ENCODE assay signal across 8 cellular contexts in the genomic region with DNA sequence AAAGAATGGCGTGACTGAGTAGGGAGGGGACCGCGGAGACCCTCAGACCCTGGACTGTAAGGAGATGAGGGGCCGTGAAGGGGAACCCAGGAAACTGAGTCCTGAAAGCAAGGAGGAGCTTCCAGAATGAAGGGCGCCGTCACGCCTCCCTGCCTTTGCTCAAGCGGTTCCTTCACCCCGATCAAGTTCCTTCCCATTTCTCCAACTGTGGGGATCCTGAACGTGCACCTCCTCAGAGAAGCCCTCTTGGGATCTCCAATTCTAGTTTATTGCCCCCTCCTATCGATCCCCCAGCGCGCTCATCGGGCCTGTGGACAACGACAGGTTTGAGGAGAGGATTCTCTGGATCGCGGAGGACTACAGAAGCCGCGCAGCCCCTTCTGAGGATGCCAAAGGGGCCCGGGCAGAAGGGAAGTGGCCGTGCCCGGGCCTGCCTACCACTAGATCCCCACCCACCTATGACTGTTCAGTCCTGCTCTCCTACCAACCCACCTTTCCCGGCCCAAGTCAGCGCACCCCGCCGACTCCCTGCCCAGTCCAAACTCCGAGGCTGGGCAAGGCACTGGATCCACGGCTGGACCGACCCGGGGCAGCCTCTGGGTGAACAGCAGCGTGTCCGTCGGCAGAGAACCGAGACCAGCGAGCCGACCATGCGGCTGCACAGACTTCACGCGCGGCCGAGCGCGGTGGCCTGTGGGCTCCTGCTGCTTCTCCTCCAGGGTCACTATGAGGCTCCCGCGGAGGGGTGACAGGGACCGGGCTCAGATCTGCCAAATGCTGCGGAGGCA. TPM values are rescaled to one million over a fixed set of nuclear protein-coding genes. Genes with fewer than 3 reads are reported as not detected.
A peak's percentile ranks its signal among the peaks of the same experiment; 100 is the strongest.
DNase-seq lines count a peak whose midpoint lies in the region; ATAC-seq and TF ChIP-seq lines count a peak whose summit lies in the region.

No MANE protein-coding gene starts in this region.

- no peak overlapping the region for H3K9ac ChIP-seq in OCI-LY1 (ENCODE audit: low read length)
- H3K9ac ChIP-seq in endodermal cell (ENCODE audit: extremely low read depth, low read length, poor library complexity, severe bottlenecking): no peak overlapping the region

- H3K9me3 Mint-ChIP-seq in CD4-positive, CD25-positive, alpha-beta regulatory T cell: peaks cover 0 to 2% (median 0%) of the 10 kb centered on the region in 7 donors
- peaks cover 13% of the 10 kb centered on the region for H3K9me3 Mint-ChIP-seq in endodermal cell
- peaks cover 10% of the 10 kb centered on the region for H3K9me3 Mint-ChIP-seq in nephron progenitor cell

- no peaks in the 10 kb centered on the region for H4K20me1 ChIP-seq in OCI-LY1 (ENCODE audit: insufficient read depth, low read length)

- H3K4me2 ChIP-seq in OCI-LY1 (ENCODE audit: low read length): peak overlapping the region; percentile 13; the same call in 1 of the 2 replicates

- 62 to 78% methylated on average over 15 to 44 of the region's 47 CpGs for WGBS in endodermal cell (ENCODE audit: insufficient coverage in 1 of 2, insufficient read length in 1 of 2), 2 experiments

- peak overlapping the region; percentile 67 for H3K4me3 ChIP-seq in CD4-positive, CD25-positive, alpha-beta regulatory T cell (ENCODE audit: low read depth, low read length)
- peak overlapping the region; percentile 2 for H3K4me3 ChIP-seq in OCI-LY1 (ENCODE audit: low read depth, low read length, poor library complexity, severe bottlenecking)
- H3K4me3 ChIP-seq in endodermal cell (ENCODE audit: low read length): no peak overlapping the region

- H2AFZ ChIP-seq in OCI-LY1 (ENCODE audit: low read length): no peak overlapping the region

- H3K27me3 ChIP-seq in CD4-positive, CD25-positive, alpha-beta regulatory T cell (ENCODE audit: control insufficient read depth, insufficient read depth, low read length): peaks cover 23% of the 10 kb centered on the region
- H3K27me3 ChIP-seq in OCI-LY1 (ENCODE audit: insufficient read depth, low read length): peaks cover 5% of the 10 kb centered on the region; the same call in 1 of the 2 replicates
- H3K27me3 ChIP-seq in endodermal cell (ENCODE audit: control insufficient read depth, insufficient read depth, low read length, poor library complexity, severe bottlenecking): peaks cover 33% of the 10 kb centered on the region

- ATAC-seq in CD4-positive, CD25-positive, alpha-beta regulatory T cell (ENCODE audit: low read depth in 2 of 2): peak in 1 of 2 donors; percentile 23
- no peak for ATAC-seq in GM19455 (IDR thresholded peaks at IDR 0.05; ENCODE audit: unreplicated experiment)

- TF ChIP-seq POLR2A in erythroblast (IDR thresholded peaks at IDR 0.05; ENCODE audit: low read length): no peak

- peaks cover 58% of the 10 kb centered on the region for H3K27me3 Mint-ChIP-seq in CD4-positive, CD25-positive, alpha-beta regulatory T cell
- H3K27me3 Mint-ChIP-seq in endodermal cell (ENCODE audit: insufficient read depth) (peaks cover 13% of the 10 kb centered on the region), nephron progenitor cell (ENCODE audit: low read depth, poor library complexity) (peaks cover 55% of the 10 kb centered on the region)

- peaks cover 0 to 29% (median 13%) of the 10 kb centered on the region in 4 donors for H3K4me1 Mint-ChIP-seq in CD4-positive, CD25-positive, alpha-beta regulatory T cell
- peaks cover 6% of the 10 kb centered on the region for H3K4me1 Mint-ChIP-seq in endodermal cell
- H3K4me1 Mint-ChIP-seq in nephron progenitor cell: peaks cover 39% of the 10 kb centered on the region

- peaks cover 2% of the 10 kb centered on the region for H3K36me3 ChIP-seq in CD4-positive, CD25-positive, alpha-beta regulatory T cell (ENCODE audit: control insufficient read depth, insufficient read depth, low read length)
- H3K36me3 ChIP-seq in OCI-LY1 (ENCODE audit: insufficient read depth, low read length) (peaks cover 3% of the 10 kb centered on the region; the same call in 1 of the 2 replicates), endodermal cell (ENCODE audit: control insufficient read depth, insufficient read depth, low read length) (no peaks in the 10 kb centered on the region)

- H3K27ac ChIP-seq in CD4-positive, CD25-positive, alpha-beta regulatory T cell (ENCODE audit: insufficient read depth, low read length, poor library complexity, severe bottlenecking): no peak overlapping the region
- H3K27ac ChIP-seq in OCI-LY1 (ENCODE audit: low read depth, low read length, poor library complexity, severe bottlenecking) (no peak overlapping the region), endodermal cell (ENCODE audit: low read depth, low read length) (no peak overlapping the region)

- H3K4me3 Mint-ChIP-seq in CD4-positive, CD25-positive, alpha-beta regulatory T cell: peak overlapping the region; percentile 75 to 93 (median 88)
- H3K4me3 Mint-ChIP-seq in endodermal cell (no peak overlapping the region), nephron progenitor cell (no peak overlapping the region)

- H3F3A ChIP-seq in OCI-LY1 (ENCODE audit: insufficient read depth, low read length): no peaks in the 10 kb centered on the region

- H3K36me3 Mint-ChIP-seq in CD4-positive, CD25-positive, alpha-beta regulatory T cell: peaks cover 3% of the 10 kb centered on the region
- H3K36me3 Mint-ChIP-seq in endodermal cell (ENCODE audit: low read depth) (peaks cover 6% of the 10 kb centered on the region), nephron progenitor cell (ENCODE audit: low read depth) (peaks cover under 1% of the 10 kb centered on the region)

- no peak for TF ChIP-seq CTCF in OCI-LY1 (IDR thresholded peaks at IDR 0.05; ENCODE audit: low read length)
- no peak for TF ChIP-seq CTCF in endodermal cell (conservative IDR thresholded peaks at IDR 0.05)
- TF ChIP-seq CTCF in nephron progenitor cell (IDR thresholded peaks at IDR 0.05): no peak

- H3K9me3 ChIP-seq in CD4-positive, CD25-positive, alpha-beta regulatory T cell (ENCODE audit: control insufficient read depth in 2 of 2, low read length in 2 of 2): peaks cover 0 to 4% of the 10 kb centered on the region in 2 experiments
- H3K9me3 ChIP-seq in OCI-LY1 (ENCODE audit: low read length) (0 out of 2 replicates have a peak, but pooled peaks cover 3% of the 10 kb centered on the region), endodermal cell (ENCODE audit: control insufficient read depth, low read length) (peaks cover 14% of the 10 kb centered on the region)

- H3K79me2 ChIP-seq in OCI-LY1 (ENCODE audit: insufficient read depth, low read length): no peaks in the 10 kb centered on the region

- peak overlapping the region in 1 of 3 donors; percentile 51 for H3K27ac Mint-ChIP-seq in CD4-positive, CD25-positive, alpha-beta regulatory T cell
- H3K27ac Mint-ChIP-seq in endodermal cell (no peak overlapping the region), nephron progenitor cell (no peak overlapping the region)

- H3K9me2 ChIP-seq in OCI-LY1 (ENCODE audit: low read depth, low read length): no peaks in the 10 kb centered on the region

- peaks cover 18% of the 10 kb centered on the region for H3K4me1 ChIP-seq in CD4-positive, CD25-positive, alpha-beta regulatory T cell (ENCODE audit: control insufficient read depth, insufficient read depth, low read length, poor library complexity, severe bottlenecking)
- H3K4me1 ChIP-seq in OCI-LY1 (ENCODE audit: insufficient read depth, low read length, severe bottlenecking) (peaks cover 4% of the 10 kb centered on the region), endodermal cell (ENCODE audit: control insufficient read depth, insufficient read depth, low read length) (no peaks in the 10 kb centered on the region)

- peak in 1 of 3 donors; percentile 20 for DNase-seq in CD4-positive, CD25-positive, alpha-beta regulatory T cell
- DNase-seq in endodermal cell (peak; percentile 63), nephron progenitor cell (peak; percentile 32), dedifferentiated amniotic fluid mesenchymal stem cell (ENCODE audit: extremely low spot score) (no peak), H4 (ENCODE audit: low spot score) (no peak), erythroblast (lab: John Stamatoyannopoulos, UW) (no peak)

RNA-seq across cellular contexts. Expression of gene CES3, which starts 12.8 kb away (rescaled TPM):
- total RNA-seq in CD4-positive, CD25-positive, alpha-beta regulatory T cell: 0.74 TPM
- under 1 TPM; 0.10 to 0.29 (median 0.26) TPM for polyA plus RNA-seq in CD4-positive, CD25-positive, alpha-beta regulatory T cell
- total RNA-seq in endodermal cell: 1 to 10 TPM; 2.7 to 3.8 TPM
- polyA plus RNA-seq in endodermal cell (2013, experiment 1 of 2): 6.9 TPM
- polyA plus RNA-seq in endodermal cell (2013, experiment 2 of 2): 3.8 TPM
- 0.68 and 1.2 TPM in 2 replicates for total RNA-seq in H4 (2014; rRNA removed; shearing (Covaris generic))

RNA-seq across cellular contexts. Expression of gene CES2, which starts 12.9 kb away (rescaled TPM):
- 35.4 TPM for total RNA-seq in CD4-positive, CD25-positive, alpha-beta regulatory T cell
- 10 to 100 TPM; 19.3 to 22.5 (median 19.7) TPM for polyA plus RNA-seq in CD4-positive, CD25-positive, alpha-beta regulatory T cell
- 10 to 100 TPM; 28.7 to 36.8 TPM for total RNA-seq in endodermal cell
- polyA plus RNA-seq in endodermal cell (2013, experiment 1 of 2): 24.1 TPM
- 20.5 TPM for polyA plus RNA-seq in endodermal cell (2013, experiment 2 of 2)
- total RNA-seq in H4 (2014; rRNA removed; shearing (Covaris generic)): 13.8 and 15.6 TPM in 2 replicates

RNA-seq across cellular contexts. Expression of gene CIAO2B, which starts 14.0 kb away (rescaled TPM):
- total RNA-seq in CD4-positive, CD25-positive, alpha-beta regulatory T cell: 64.6 TPM
- 100 to 1,000 TPM; 126 to 161 (median 147) TPM for polyA plus RNA-seq in CD4-positive, CD25-positive, alpha-beta regulatory T cell
- 10 to 100 TPM; 70.2 to 87.7 TPM for total RNA-seq in endodermal cell
- polyA plus RNA-seq in endodermal cell (2013, experiment 1 of 2): 99.2 TPM
- polyA plus RNA-seq in endodermal cell (2013, experiment 2 of 2): 88.5 TPM
- total RNA-seq in H4 (2014; rRNA removed; shearing (Covaris generic)): 207 and 213 TPM in 2 replicates

RNA-seq across cellular contexts. Expression of gene RRAD, which starts 22.9 kb away (rescaled TPM):
- 0.35 TPM for total RNA-seq in CD4-positive, CD25-positive, alpha-beta regulatory T cell
- polyA plus RNA-seq in CD4-positive, CD25-positive, alpha-beta regulatory T cell: not detected
- total RNA-seq in endodermal cell: under 1 TPM in 1 of 2 donors, not detected in 1; 0.55 TPM
- polyA plus RNA-seq in endodermal cell (2013, experiment 1 of 2): 0.53 TPM
- 0.46 TPM for polyA plus RNA-seq in endodermal cell (2013, experiment 2 of 2)
- 0.12 TPM in 1 of 2 replicates, not detected in the other for total RNA-seq in H4 (2014; rRNA removed; shearing (Covaris generic))

RNA-seq across cellular contexts. Expression of gene CDH16, which starts 29.5 kb away (rescaled TPM):
- not detected for total RNA-seq in CD4-positive, CD25-positive, alpha-beta regulatory T cell
- not detected for polyA plus RNA-seq in CD4-positive, CD25-positive, alpha-beta regulatory T cell
- total RNA-seq in endodermal cell: not detected
- not detected for polyA plus RNA-seq in endodermal cell (2013, experiment 1 of 2)
- not detected for polyA plus RNA-seq in endodermal cell (2013, experiment 2 of 2)
- not detected in 2 replicates for total RNA-seq in H4 (2014; rRNA removed; shearing (Covaris generic))

Comparison
In these comparisons a context has a peak if more than half of its experiments do, and no peak if none do; other contexts are left out.
1. DNase-seq: peak in endodermal cell (single experiment) and nephron progenitor cell (single experiment); none in dedifferentiated amniotic fluid mesenchymal stem cell (single experiment), H4 (single experiment) and erythroblast (0 of 2).
2. H3K4me3 Mint-ChIP-seq: peak in CD4-positive, CD25-positive, alpha-beta regulatory T cell (4 of 4); none in endodermal cell (single experiment) and nephron progenitor cell (single experiment).